Comparison of ENCODE assay signal across 9 cellular contexts in genomic region chr18:13539050-13539449, GRCh38.
DNase-seq lines count a peak whose midpoint lies in the region; ATAC-seq and TF ChIP-seq lines count a peak whose summit lies in the region.
"Had no signal": no experiment of that assay in that cellular context is flagged by ENCODE, and none has a peak within 500 bp of the region (broad histone marks: within the 10 kb centered on the region; RNA-seq: fewer than 3 reads in every experiment).

No MANE protein-coding gene starts in this region.

- H3K9me3 Mint-ChIP-seq in activated naive CD8-positive, alpha-beta T cell (ENCODE audit: low read depth), result no peaks in the 10 kb centered on the region
- H3K9me3 Mint-ChIP-seq in nephron progenitor cell, result no peaks in the 10 kb centered on the region

- no peaks in the 10 kb centered on the region for H3K9me2 ChIP-seq in MM.1S (replicated peaks; ENCODE audit: insufficient read depth, low read length)

- H2AFZ ChIP-seq in DND-41 (ENCODE audit: low read depth, low read length) (no peak overlapping the region), MM.1S (ENCODE audit: low read length) (no peak overlapping the region)

- H3K9me3 ChIP-seq in DND-41 (ENCODE audit: insufficient read depth, low read length, severe bottlenecking) (no peaks in the 10 kb centered on the region), MM.1S (replicated peaks; ENCODE audit: insufficient read depth, low read length) (no peaks in the 10 kb centered on the region)

- DNase-seq in DND-41 (peak; percentile 30), NCI-H1436 (lab: John Stamatoyannopoulos, UW) (peak; percentile 81), nephron progenitor cell (no peak), HUDEP-2 (lab: John Stamatoyannopoulos, UW; ENCODE audit: unreplicated experiment in 76 of 76) (no peak), MM.1S (no peak), NCI-H226 (no peak), cerebellar nuclear complex (lab: John Stamatoyannopoulos, UW) (no peak)
- DNase-seq: OCI-M1 had no signal

- no peaks in the 10 kb centered on the region for H3F3A ChIP-seq in MM.1S (ENCODE audit: insufficient read depth, low read length)

- H3K79me2 ChIP-seq in DND-41 (ENCODE audit: insufficient read depth, low read length), result peaks cover 98% of the 10 kb centered on the region
- H3K79me2 ChIP-seq in MM.1S (ENCODE audit: low read length), result no peaks in the 10 kb centered on the region

- H3K4me3 ChIP-seq in DND-41 (ENCODE audit: low read depth in 1 of 2, low read length in 2 of 2) (no peak overlapping the region), MM.1S (ENCODE audit: low read length) (no peak overlapping the region)

- H3K27ac Mint-ChIP-seq in activated naive CD8-positive, alpha-beta T cell, result peak overlapping the region; percentile 95
- H3K27ac Mint-ChIP-seq in nephron progenitor cell, result peak overlapping the region; percentile 86

- H3K27me3 Mint-ChIP-seq in activated naive CD8-positive, alpha-beta T cell, result no peaks in the 10 kb centered on the region
- peaks cover 15% of the 10 kb centered on the region for H3K27me3 Mint-ChIP-seq in nephron progenitor cell (ENCODE audit: low read depth, poor library complexity)

- peak overlapping the region; percentile 13; the same call in 1 of the 2 replicates for H3K27ac ChIP-seq in DND-41 (ENCODE audit: low read length)
- no peak overlapping the region for H3K27ac ChIP-seq in MM.1S (ENCODE audit: low read length)

- ATAC-seq in DND-41 (ENCODE audit: insufficient read depth, low read depth), result peak; percentile 63; the same call in 2 of the 3 replicates

- peaks cover 3% of the 10 kb centered on the region for H3K36me3 Mint-ChIP-seq in activated naive CD8-positive, alpha-beta T cell
- no peaks in the 10 kb centered on the region for H3K36me3 Mint-ChIP-seq in nephron progenitor cell (ENCODE audit: low read depth)

- peaks cover 23% of the 10 kb centered on the region for H3K4me1 ChIP-seq in DND-41 (ENCODE audit: insufficient read depth, low read length)
- H3K4me1 ChIP-seq in MM.1S (ENCODE audit: low read length), result no peaks in the 10 kb centered on the region

- H3K4me2 ChIP-seq in DND-41 (ENCODE audit: insufficient read depth, low read length), result no peak overlapping the region
- no peak overlapping the region for H3K4me2 ChIP-seq in MM.1S (ENCODE audit: low read depth, low read length)

- H3K36me3 ChIP-seq in DND-41 (ENCODE audit: insufficient read depth, low read length), result peaks cover 35% of the 10 kb centered on the region
- no peaks in the 10 kb centered on the region for H3K36me3 ChIP-seq in MM.1S (replicated peaks; ENCODE audit: insufficient read depth, low read length)

- H3K4me1 Mint-ChIP-seq in activated naive CD8-positive, alpha-beta T cell (ENCODE audit: low read depth), result peaks cover 87% of the 10 kb centered on the region
- H3K4me1 Mint-ChIP-seq in nephron progenitor cell, result peaks cover 41% of the 10 kb centered on the region

- H3K9ac ChIP-seq in DND-41 (ENCODE audit: low read depth, low read length) (no peak overlapping the region), MM.1S (ENCODE audit: low read length) (no peak overlapping the region)

- H4K20me1 ChIP-seq in DND-41 (ENCODE audit: insufficient read depth, low read length) (peaks cover 14% of the 10 kb centered on the region; the same call in 1 of the 2 replicates), MM.1S (ENCODE audit: insufficient read depth, low read length) (no peaks in the 10 kb centered on the region)

- TF ChIP-seq CTCF in DND-41 (IDR thresholded peaks at IDR 0.05; ENCODE audit: borderline replicate concordance, extremely low read depth, low read length, poor library complexity, severe bottlenecking), result no peak
- TF ChIP-seq CTCF in nephron progenitor cell (IDR thresholded peaks at IDR 0.05), result no peak
- no peak for TF ChIP-seq CTCF in MM.1S (IDR thresholded peaks at IDR 0.05; ENCODE audit: low read length)

- peak overlapping the region; percentile 72 for H3K4me3 Mint-ChIP-seq in activated naive CD8-positive, alpha-beta T cell
- H3K4me3 Mint-ChIP-seq in nephron progenitor cell, result no peak overlapping the region

- no peaks in the 10 kb centered on the region for H3K27me3 ChIP-seq in DND-41 (ENCODE audit: insufficient read depth, low read length, poor library complexity)
- no peaks in the 10 kb centered on the region for H3K27me3 ChIP-seq in MM.1S (replicated peaks; ENCODE audit: insufficient read depth, low read length)

Comparison
In these comparisons a context has a peak if more than half of its experiments do, and no peak if none do; other contexts are left out.
1. DNase-seq: peak in DND-41 (single experiment) and NCI-H1436 (single experiment); none in nephron progenitor cell (single experiment), HUDEP-2 (0 of 76), MM.1S (single experiment), NCI-H226 (single experiment) and cerebellar nuclear complex (0 of 2).